9 cellular contexts compared by ENCODE assay signal in genomic region chr12:46872135-46872534, GRCh38. TPM values are rescaled to one million over a fixed set of nuclear protein-coding genes. Genes with fewer than 3 reads are reported as not detected.
"Had no signal": no experiment of that assay in that cellular context is flagged by ENCODE, and none has a peak within 500 bp of the region (broad histone marks: within the 10 kb centered on the region; RNA-seq: fewer than 3 reads in every experiment).

No MANE protein-coding gene starts in this region.

- H3K27ac ChIP-seq: HL-60 had no signal

- H3K36me3 ChIP-seq: HAP-1 had no signal

- H3K4me3 ChIP-seq: GM23338, HAP-1, K562 had no signal

- DNase-seq: H7, Kasumi-1, KG1 had no signal

- ATAC-seq: GM23338, HepG2, K562 had no signal

RNA-seq across cellular contexts. Expression of gene SLC38A4, which starts 46.3 kb away (rescaled TPM):
- total RNA-seq: HT1080 had no signal
- polyA plus RNA-seq: K562 had no signal
